In genomic region chr3:149037684-149038083, GRCh38 we compare ENCODE assay signal across 1 cellular context.
TF ChIP-seq lines count a peak whose summit lies in the region.

No MANE protein-coding gene starts in this region.

TF ChIP-seq in WTC11, 78 proteins besides CTCF, POLR2A, EP300 and RAD21 (continued from another document):
- TF ChIP-seq, protein P1, sequence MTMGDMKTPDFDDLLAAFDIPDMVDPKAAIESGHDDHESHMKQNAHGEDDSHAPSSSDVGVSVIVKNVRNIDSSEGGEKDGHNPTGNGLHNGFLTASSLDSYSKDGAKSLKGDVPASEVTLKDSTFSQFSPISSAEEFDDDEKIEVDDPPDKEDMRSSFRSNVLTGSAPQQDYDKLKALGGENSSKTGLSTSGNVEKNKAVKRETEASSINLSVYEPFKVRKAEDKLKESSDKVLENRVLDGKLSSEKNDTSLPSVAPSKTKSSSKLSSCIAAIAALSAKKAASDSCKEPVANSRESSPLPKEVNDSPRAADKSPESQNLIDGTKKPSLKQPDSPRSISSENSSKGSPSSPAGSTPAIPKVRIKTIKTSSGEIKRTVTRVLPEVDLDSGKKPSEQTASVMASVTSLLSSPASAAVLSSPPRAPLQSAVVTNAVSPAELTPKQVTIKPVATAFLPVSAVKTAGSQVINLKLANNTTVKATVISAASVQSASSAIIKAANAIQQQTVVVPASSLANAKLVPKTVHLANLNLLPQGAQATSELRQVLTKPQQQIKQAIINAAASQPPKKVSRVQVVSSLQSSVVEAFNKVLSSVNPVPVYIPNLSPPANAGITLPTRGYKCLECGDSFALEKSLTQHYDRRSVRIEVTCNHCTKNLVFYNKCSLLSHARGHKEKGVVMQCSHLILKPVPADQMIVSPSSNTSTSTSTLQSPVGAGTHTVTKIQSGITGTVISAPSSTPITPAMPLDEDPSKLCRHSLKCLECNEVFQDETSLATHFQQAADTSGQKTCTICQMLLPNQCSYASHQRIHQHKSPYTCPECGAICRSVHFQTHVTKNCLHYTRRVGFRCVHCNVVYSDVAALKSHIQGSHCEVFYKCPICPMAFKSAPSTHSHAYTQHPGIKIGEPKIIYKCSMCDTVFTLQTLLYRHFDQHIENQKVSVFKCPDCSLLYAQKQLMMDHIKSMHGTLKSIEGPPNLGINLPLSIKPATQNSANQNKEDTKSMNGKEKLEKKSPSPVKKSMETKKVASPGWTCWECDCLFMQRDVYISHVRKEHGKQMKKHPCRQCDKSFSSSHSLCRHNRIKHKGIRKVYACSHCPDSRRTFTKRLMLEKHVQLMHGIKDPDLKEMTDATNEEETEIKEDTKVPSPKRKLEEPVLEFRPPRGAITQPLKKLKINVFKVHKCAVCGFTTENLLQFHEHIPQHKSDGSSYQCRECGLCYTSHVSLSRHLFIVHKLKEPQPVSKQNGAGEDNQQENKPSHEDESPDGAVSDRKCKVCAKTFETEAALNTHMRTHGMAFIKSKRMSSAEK (CRISPR knock-in tag; IDR thresholded peaks at IDR 0.05; ENCODE audit: borderline replicate concordance), result no peak
- TF ChIP-seq, protein P2, sequence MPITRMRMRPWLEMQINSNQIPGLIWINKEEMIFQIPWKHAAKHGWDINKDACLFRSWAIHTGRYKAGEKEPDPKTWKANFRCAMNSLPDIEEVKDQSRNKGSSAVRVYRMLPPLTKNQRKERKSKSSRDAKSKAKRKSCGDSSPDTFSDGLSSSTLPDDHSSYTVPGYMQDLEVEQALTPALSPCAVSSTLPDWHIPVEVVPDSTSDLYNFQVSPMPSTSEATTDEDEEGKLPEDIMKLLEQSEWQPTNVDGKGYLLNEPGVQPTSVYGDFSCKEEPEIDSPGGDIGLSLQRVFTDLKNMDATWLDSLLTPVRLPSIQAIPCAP (CRISPR knock-in tag; IDR thresholded peaks at IDR 0.05), result no peak
- TF ChIP-seq NFE2L1 (CRISPR knock-in tag; IDR thresholded peaks at IDR 0.05) (no peak), AFF4 (CRISPR knock-in tag; IDR thresholded peaks at IDR 0.05; ENCODE audit: borderline replicate concordance) (no peak), CREB1 (CRISPR knock-in tag; IDR thresholded peaks at IDR 0.05) (no peak), NR1H2 (CRISPR knock-in tag; IDR thresholded peaks at IDR 0.05) (no peak), NFYB (CRISPR knock-in tag; conservative IDR thresholded peaks at IDR 0.05; ENCODE audit: low read depth) (no peak), NR3C1 (CRISPR knock-in tag; conservative IDR thresholded peaks at IDR 0.05; ENCODE audit: low read depth) (no peak), ZNF423 (CRISPR knock-in tag; IDR thresholded peaks at IDR 0.05) (no peak), ZNF396 (CRISPR knock-in tag; IDR thresholded peaks at IDR 0.05; ENCODE audit: borderline replicate concordance) (no peak), AR (CRISPR knock-in tag; IDR thresholded peaks at IDR 0.05) (no peak), SMAD4 (CRISPR knock-in tag; IDR thresholded peaks at IDR 0.05) (no peak), ZNF232 (CRISPR knock-in tag; IDR thresholded peaks at IDR 0.05) (no peak)
- TF ChIP-seq, protein P3, sequence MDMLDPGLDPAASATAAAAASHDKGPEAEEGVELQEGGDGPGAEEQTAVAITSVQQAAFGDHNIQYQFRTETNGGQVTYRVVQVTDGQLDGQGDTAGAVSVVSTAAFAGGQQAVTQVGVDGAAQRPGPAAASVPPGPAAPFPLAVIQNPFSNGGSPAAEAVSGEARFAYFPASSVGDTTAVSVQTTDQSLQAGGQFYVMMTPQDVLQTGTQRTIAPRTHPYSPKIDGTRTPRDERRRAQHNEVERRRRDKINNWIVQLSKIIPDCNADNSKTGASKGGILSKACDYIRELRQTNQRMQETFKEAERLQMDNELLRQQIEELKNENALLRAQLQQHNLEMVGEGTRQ (CRISPR knock-in tag; IDR thresholded peaks at IDR 0.05), result no peak
